In the genomic region with DNA sequence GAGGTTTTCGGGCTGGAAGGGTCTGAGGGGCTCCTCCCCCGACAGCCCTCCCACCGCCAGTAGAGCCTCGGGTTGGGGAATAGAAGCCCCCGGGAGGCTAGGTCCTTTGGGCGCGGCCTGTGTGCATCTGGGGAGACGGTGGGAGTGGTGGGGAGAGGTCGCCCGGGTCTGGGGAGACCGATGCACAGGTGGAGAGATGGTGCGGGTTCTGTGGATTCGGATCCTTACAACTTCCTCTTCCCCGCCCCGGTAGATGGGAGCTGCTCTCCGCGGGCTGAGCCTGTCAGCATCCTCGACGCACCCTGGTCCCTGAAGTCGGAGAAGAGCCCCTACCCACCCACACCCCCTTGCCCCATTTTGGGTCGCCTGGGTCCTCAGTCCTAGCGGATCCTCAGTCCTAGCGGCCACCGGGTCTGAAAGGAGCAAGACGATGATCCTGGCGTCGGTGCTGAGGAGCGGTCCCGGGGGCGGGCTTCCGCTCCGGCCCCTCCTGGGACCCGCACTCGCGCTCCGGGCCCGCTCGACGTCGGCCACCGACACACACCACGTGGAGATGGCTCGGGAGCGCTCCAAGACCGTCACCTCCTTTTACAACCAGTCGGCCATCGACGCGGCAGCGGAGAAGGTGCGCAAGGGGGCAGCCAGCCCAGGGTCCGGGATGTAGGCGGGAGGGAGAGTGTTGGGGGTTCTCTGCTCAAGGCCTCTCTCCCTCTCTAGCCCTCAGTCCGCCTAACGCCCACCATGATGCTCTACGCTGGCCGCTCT, we compare ENCODE assay signal across 8 cellular contexts. TPM values are rescaled to one million over a fixed set of nuclear protein-coding genes. Genes with fewer than 3 reads are reported as not detected.
DNase-seq lines count a peak whose midpoint lies in the region; ATAC-seq, FAIRE-seq and TF ChIP-seq lines count a peak whose summit lies in the region.

No MANE protein-coding gene starts in this region.

- H3K36me3 ChIP-seq in K562 (ENCODE audit: control insufficient read depth, insufficient read depth, low read length): peaks cover 44% of the 10 kb centered on the region; the same call in 2 of the 3 replicates
- peaks cover 0 to 14% (median 1%) of the 10 kb centered on the region in 4 donors for H3K36me3 ChIP-seq in right lobe of liver
- H3K36me3 ChIP-seq in transverse colon: peaks cover 0 to 5% (median 3%) of the 10 kb centered on the region in 4 donors

- peak overlapping the region; percentile 99; the same call in 1 of the 2 replicates for H2AFZ ChIP-seq in K562 (ENCODE audit: low read depth, low read length)

- TF ChIP-seq POLR2A in K562 (conservative IDR thresholded peaks at IDR 0.05) (no peak), right lobe of liver (IDR thresholded peaks at IDR 0.05) (no peak), transverse colon (IDR thresholded peaks at IDR 0.05) (no peak)

- TF ChIP-seq RAD21 in K562 (CRISPR knock-in tag; conservative IDR thresholded peaks at IDR 0.05 in 1 of 2, IDR thresholded peaks at IDR 0.05 in 1 of 2): no peak

- CTCF ChIA-PET in K562 (lab: Yijun Ruan, JAX; ENCODE audit: low intra/inter-chr PET ratio): no interaction called here

- WGBS in K562 (ENCODE audit: insufficient coverage, low coverage, missing lambda C conversion rate): 69% methylated on average over 33 of the region's 57 CpGs
- WGBS in right lobe of liver (ENCODE audit: insufficient coverage, low coverage, low lambda C conversion rate, missing lambda C conversion rate): 44% methylated on average over 5 of the region's 57 CpGs
- 55 to 96% methylated on average over 4 to 32 of the region's 57 CpGs for WGBS in transverse colon (ENCODE audit: low coverage in 1 of 2), 2 donors

- no peaks in the 10 kb centered on the region for H3K27me3 ChIP-seq in K562 (ENCODE audit: control insufficient read depth in 2 of 2, insufficient read depth in 2 of 2, low read length in 2 of 2)
- no peaks in the 10 kb centered on the region for H3K27me3 ChIP-seq in right lobe of liver
- H3K27me3 ChIP-seq in transverse colon: no peaks in the 10 kb centered on the region

- no peak for DNase-seq in activated T-cell treated with anti-CD3 and anti-CD28 coated beads, Interleukin-2, amount 50 U/mL, for 24 hours
- no peak for DNase-seq in activated T-cell treated with anti-CD3 and anti-CD28 coated beads, Interleukin-2, amount 50 U/mL, for 1 hour
- no peak for DNase-seq in K562 (ENCODE audit: extremely low read depth in 1 of 4, low spot score in 3 of 4)
- DNase-seq in right lobe of liver: no peak
- DNase-seq in transverse colon: no peak
- no peak for DNase-seq in HK-2 (ENCODE audit: unreplicated experiment)
- DNase-seq in NCI-H526 (lab: John Stamatoyannopoulos, UW): no peak

- ATAC-seq in K562 (no peak; the same call in 2 of the 3 replicates), right lobe of liver (no peak), GM19467 (IDR thresholded peaks at IDR 0.05; ENCODE audit: unreplicated experiment) (no peak)

- peaks cover 13% of the 10 kb centered on the region for H3K79me2 ChIP-seq in K562 (ENCODE audit: control insufficient read depth, insufficient read depth, low read length)

- peak overlapping the region; percentile 84 for H3K27ac Mint-ChIP-seq in activated T-cell treated with anti-CD3 and anti-CD28 coated beads, Interleukin-2, amount 50 U/mL, for 24 hours

- H3K9me1 ChIP-seq in K562 (ENCODE audit: control insufficient read depth, insufficient read depth, low read length): no peaks in the 10 kb centered on the region

- TF ChIP-seq CTCF in K562 (IDR thresholded peaks at IDR 0.05 in 2 of 3, conservative IDR thresholded peaks at IDR 0.05 in 1 of 3; ENCODE audit: insufficient read depth in 2 of 3, low read depth in 1 of 3, low read length in 3 of 3): no peak
- no peak for TF ChIP-seq CTCF in right lobe of liver (IDR thresholded peaks at IDR 0.05)
- TF ChIP-seq CTCF in transverse colon (IDR thresholded peaks at IDR 0.05): no peak

- H3K4me3 ChIP-seq in K562 (peak overlapping the region; percentile 98), right lobe of liver (peak overlapping the region; percentile 70 to 97 (median 95)), transverse colon (peak overlapping the region; percentile 72 to 98 (median 91))

- peak overlapping the region; percentile 76 for H3K4me3 Mint-ChIP-seq in activated T-cell treated with anti-CD3 and anti-CD28 coated beads, Interleukin-2, amount 50 U/mL, for 24 hours

- in situ Hi-C loops in K562 (cut with MboI) (no loop called here), transverse colon (cut with MboI; ENCODE audit: low pct_ligation_motif_present in 1 of 4, low pct_unique_long_range_greater_than_20kb in 1 of 4, low sequenced_read_pairs in 3 of 4) (no loop called here)

- POLR2A ChIA-PET in K562 (lab: Yijun Ruan, JAX): interaction anchor here (0.7 kb wide), 1 partner anchor 8 kb away, joined by 3 read pairs; the partner anchor contains the start of gene KAT8

- H3K27ac ChIP-seq in K562 (ENCODE audit: extremely low read depth, low read depth, low read length) (peak overlapping the region; percentile 61; the same call in 1 of the 3 replicates), right lobe of liver (peak overlapping the region; percentile 90 to 96 (median 91)), transverse colon (peak overlapping the region; percentile 86 to 94 (median 92))

- FAIRE-seq in K562 (lab: Jason Lieb, UNC): no peak

- peak overlapping the region; percentile 87 to 93 for H3K9ac ChIP-seq in K562 (ENCODE audit: insufficient read depth in 1 of 2, low read depth in 2 of 2, low read length in 2 of 2)

- TF ChIP-seq EP300 in K562 (IDR thresholded peaks at IDR 0.05; ENCODE audit: low read length): no peak
- no peak for TF ChIP-seq EP300 in transverse colon (IDR thresholded peaks at IDR 0.05; ENCODE audit: low read depth)

- intact Hi-C loops in K562 (cut with micrococcal nuclease) (loop anchor here (5.0 kb wide), 1 partner anchor 33 kb away; no protein-coding TSS in a partner anchor), right lobe of liver (cut with DNase I) (no loop called here), transverse colon (cut with DNase I; ENCODE audit: low total_unique reads) (no loop called here)

- H3K9me3 ChIP-seq in K562 (replicated peaks; ENCODE audit: control insufficient read depth, insufficient read depth, low read depth, low read length) (no peaks in the 10 kb centered on the region), right lobe of liver (no peaks in the 10 kb centered on the region), transverse colon (no peaks in the 10 kb centered on the region)

- H3K4me1 Mint-ChIP-seq in activated T-cell treated with anti-CD3 and anti-CD28 coated beads, Interleukin-2, amount 50 U/mL, for 24 hours (ENCODE audit: low read depth): peaks cover 38% of the 10 kb centered on the region

- TSS peak; percentile 55 for BruUV-seq in K562 (replicated peaks; lab: Mats Ljungman, UMichigan)

- H3K9me3 Mint-ChIP-seq in activated T-cell treated with anti-CD3 and anti-CD28 coated beads, Interleukin-2, amount 50 U/mL, for 24 hours: no peaks in the 10 kb centered on the region

- no peaks in the 10 kb centered on the region; the same call in 1 of the 2 replicates for H4K20me1 ChIP-seq in K562 (replicated peaks; ENCODE audit: control insufficient read depth, insufficient read depth, low read length)

- no peaks in the 10 kb centered on the region for H3K27me3 Mint-ChIP-seq in activated T-cell treated with anti-CD3 and anti-CD28 coated beads, Interleukin-2, amount 50 U/mL, for 24 hours

- peak overlapping the region; percentile 81 for H3K4me2 ChIP-seq in K562 (ENCODE audit: insufficient read depth, low read length)

- peaks cover 39% of the 10 kb centered on the region for H3K36me3 Mint-ChIP-seq in activated T-cell treated with anti-CD3 and anti-CD28 coated beads, Interleukin-2, amount 50 U/mL, for 24 hours (ENCODE audit: low read depth)

- H3K4me1 ChIP-seq in K562 (replicated peaks in 1 of 2; ENCODE audit: control insufficient read depth in 2 of 2, insufficient read depth in 2 of 2, low read length in 2 of 2) (peaks cover 8 to 36% of the 10 kb centered on the region in 2 experiments), right lobe of liver (peaks cover 0 to 59% (median 20%) of the 10 kb centered on the region in 4 donors), transverse colon (peaks cover 3 to 38% (median 26%) of the 10 kb centered on the region in 4 donors)

RNA-seq across cellular contexts. Expression of gene BCKDK, which starts 0.8 kb away (rescaled TPM):
- 17.8 and 57.4 TPM in 2 replicates for total RNA-seq in K562 (2011; cell fraction: chromatin; rRNA removed; ENCODE audit: low replicate concordance)
- 36.7 and 44.2 TPM in 2 replicates for total RNA-seq in K562 (2011; cell fraction: nucleolus; rRNA removed)
- total RNA-seq in K562 (2011; cell fraction: nucleoplasm; rRNA removed): 21.8 and 24.5 TPM in 2 replicates
- total RNA-seq in K562 (2014; rRNA removed) (29.1 and 36.4 TPM in 2 replicates), K562 (2014; rRNA removed; fragmentation: Illumina TruSeq; extraction: Trizol) (6.0 and 9.0 TPM in 2 replicates), K562 (2015; rRNA removed; fragmentation: Illumina TruSeq; extraction: Trizol) (10.8 and 11.7 TPM in 2 replicates), K562 (2021) (33.1 and 34.8 TPM in 2 replicates), right lobe of liver (10 to 100 TPM; 34.8 to 61.5 (median 41.8) TPM), transverse colon (10 to 100 TPM; 46.8 to 56.5 (median 51.3) TPM)
- polyA plus RNA-seq in K562 (2011; rRNA removed) (13.1 and 23.5 TPM in 2 replicates), K562 (2014; fragmentation: Illumina TruSeq; extraction: Trizol) (22.4 and 29.2 TPM in 2 replicates), K562 (2014; fragmentation: Nextera tagmentation; extraction: Ambion mirVana) (1 to 10 TPM in 1 of 2 experiments, under 1 TPM in 1; 0.58 to 1.5 TPM), K562 (2014; rRNA removed) (25.1 and 27.1 TPM in 2 replicates)
- polyA plus RNA-seq in K562 (2011; cell fraction: cytosol; rRNA removed): 16.2 and 36.5 TPM in 2 replicates
- 62.9 and 85.4 TPM in 2 replicates for polyA plus RNA-seq in K562 (2011; cell fraction: nucleus; rRNA removed)
- 24.6 and 34.3 TPM in 2 replicates for polyA plus RNA-seq in K562 (2012)
- polyA minus RNA-seq in K562 (2011; rRNA and poly(A)+ RNA removed): 9.3 and 10.0 TPM in 2 replicates
- polyA minus RNA-seq in K562 (2011; cell fraction: cytosol; rRNA and poly(A)+ RNA removed): 16.1 and 18.6 TPM in 2 replicates
- polyA minus RNA-seq in K562 (2011; cell fraction: nucleus; rRNA and poly(A)+ RNA removed): 29.1 and 36.5 TPM in 2 replicates

RNA-seq across cellular contexts. Expression of gene KAT8, which starts 8.5 kb away (rescaled TPM):
- total RNA-seq in K562 (2011; cell fraction: chromatin; rRNA removed; ENCODE audit: low replicate concordance): 101 and 172 TPM in 2 replicates
- total RNA-seq in K562 (2011; cell fraction: nucleolus; rRNA removed): 101 and 113 TPM in 2 replicates
- total RNA-seq in K562 (2011; cell fraction: nucleoplasm; rRNA removed): 112 and 119 TPM in 2 replicates
- total RNA-seq in K562 (2014; rRNA removed) (76.4 and 79.5 TPM in 2 replicates), K562 (2014; rRNA removed; fragmentation: Illumina TruSeq; extraction: Trizol) (55.2 and 58.0 TPM in 2 replicates), K562 (2015; rRNA removed; fragmentation: Illumina TruSeq; extraction: Trizol) (64.7 and 70.0 TPM in 2 replicates), K562 (2021) (78.8 and 85.4 TPM in 2 replicates), right lobe of liver (10 to 100 TPM; 20.4 to 29.9 (median 25.2) TPM), transverse colon (10 to 100 TPM; 61.0 to 93.5 (median 62.1) TPM)
- polyA plus RNA-seq in K562 (2011; rRNA removed) (97.8 and 98.5 TPM in 2 replicates), K562 (2014; fragmentation: Illumina TruSeq; extraction: Trizol) (77.7 and 80.0 TPM in 2 replicates), K562 (2014; fragmentation: Nextera tagmentation; extraction: Ambion mirVana) (10 to 100 TPM; 10.0 to 12.3 TPM), K562 (2014; rRNA removed) (85.8 and 92.9 TPM in 2 replicates)
- polyA plus RNA-seq in K562 (2011; cell fraction: cytosol; rRNA removed): 95.2 and 96.8 TPM in 2 replicates
- polyA plus RNA-seq in K562 (2011; cell fraction: nucleus; rRNA removed): 146 and 150 TPM in 2 replicates
- polyA plus RNA-seq in K562 (2012): 51.8 and 72.0 TPM in 2 replicates
- 65.0 and 72.0 TPM in 2 replicates for polyA minus RNA-seq in K562 (2011; rRNA and poly(A)+ RNA removed)
- polyA minus RNA-seq in K562 (2011; cell fraction: cytosol; rRNA and poly(A)+ RNA removed): 35.7 and 42.9 TPM in 2 replicates
- polyA minus RNA-seq in K562 (2011; cell fraction: nucleus; rRNA and poly(A)+ RNA removed): 26.0 and 35.5 TPM in 2 replicates

RNA-seq across cellular contexts. Expression of gene VKORC1, which starts 14.4 kb away (rescaled TPM):
- total RNA-seq in K562 (2011; cell fraction: chromatin; rRNA removed; ENCODE audit: low replicate concordance): 51.0 and 124 TPM in 2 replicates
- 125 and 158 TPM in 2 replicates for total RNA-seq in K562 (2011; cell fraction: nucleolus; rRNA removed)
- 125 and 133 TPM in 2 replicates for total RNA-seq in K562 (2011; cell fraction: nucleoplasm; rRNA removed)
- total RNA-seq in K562 (2014; rRNA removed): 68.1 and 83.3 TPM in 2 replicates
- 28.8 and 32.1 TPM in 2 replicates for total RNA-seq in K562 (2014; rRNA removed; fragmentation: Illumina TruSeq; extraction: Trizol)
- total RNA-seq in K562 (2015; rRNA removed; fragmentation: Illumina TruSeq; extraction: Trizol): 36.1 and 37.2 TPM in 2 replicates
- 62.1 and 66.1 TPM in 2 replicates for total RNA-seq in K562 (2021)
- 119 and 164 TPM in 2 replicates for polyA plus RNA-seq in K562 (2011; rRNA removed)
- polyA plus RNA-seq in K562 (2011; cell fraction: cytosol; rRNA removed): 399 and 484 TPM in 2 replicates
- polyA plus RNA-seq in K562 (2011; cell fraction: nucleus; rRNA removed): 102 and 144 TPM in 2 replicates
- 97.9 and 107 TPM in 2 replicates for polyA plus RNA-seq in K562 (2012)
- 70.3 and 79.1 TPM in 2 replicates for polyA plus RNA-seq in K562 (2014; fragmentation: Illumina TruSeq; extraction: Trizol)
- 10 to 100 TPM; 30.0 to 47.3 TPM for polyA plus RNA-seq in K562 (2014; fragmentation: Nextera tagmentation; extraction: Ambion mirVana)
- polyA plus RNA-seq in K562 (2014; rRNA removed): 112 and 121 TPM in 2 replicates
- 83.5 and 88.3 TPM in 2 replicates for polyA minus RNA-seq in K562 (2011; rRNA and poly(A)+ RNA removed)
- 42.0 and 44.3 TPM in 2 replicates for polyA minus RNA-seq in K562 (2011; cell fraction: cytosol; rRNA and poly(A)+ RNA removed)
- polyA minus RNA-seq in K562 (2011; cell fraction: nucleus; rRNA and poly(A)+ RNA removed): 18.0 and 29.5 TPM in 2 replicates
- total RNA-seq in right lobe of liver: 100 to 1,000 TPM; 102 to 297 (median 199) TPM
- 10 to 100 TPM; 29.5 to 89.0 (median 72.0) TPM for total RNA-seq in transverse colon

RNA-seq across cellular contexts. Expression of gene PRSS53, which starts 20.2 kb away (rescaled TPM):
- total RNA-seq in K562 (2011; cell fraction: chromatin; rRNA removed; ENCODE audit: low replicate concordance): 11.2 and 29.6 TPM in 2 replicates
- 16.2 and 17.5 TPM in 2 replicates for total RNA-seq in K562 (2011; cell fraction: nucleolus; rRNA removed)
- 15.5 and 16.0 TPM in 2 replicates for total RNA-seq in K562 (2011; cell fraction: nucleoplasm; rRNA removed)
- 0.78 and 1.1 TPM in 2 replicates for total RNA-seq in K562 (2014; rRNA removed)
- 0.16 and 0.40 TPM in 2 replicates for total RNA-seq in K562 (2014; rRNA removed; fragmentation: Illumina TruSeq; extraction: Trizol)
- total RNA-seq in K562 (2015; rRNA removed; fragmentation: Illumina TruSeq; extraction: Trizol): 0.43 and 0.57 TPM in 2 replicates
- 0.85 and 1.3 TPM in 2 replicates for total RNA-seq in K562 (2021)
- 0.78 and 1.9 TPM in 2 replicates for polyA plus RNA-seq in K562 (2011; rRNA removed)
- polyA plus RNA-seq in K562 (2011; cell fraction: cytosol; rRNA removed): 0.51 and 1.0 TPM in 2 replicates
- polyA plus RNA-seq in K562 (2011; cell fraction: nucleus; rRNA removed): 23.4 and 25.9 TPM in 2 replicates
- 1.2 and 4.1 TPM in 2 replicates for polyA plus RNA-seq in K562 (2012)
- 0.45 and 0.69 TPM in 2 replicates for polyA plus RNA-seq in K562 (2014; fragmentation: Illumina TruSeq; extraction: Trizol)
- not detected for polyA plus RNA-seq in K562 (2014; fragmentation: Nextera tagmentation; extraction: Ambion mirVana)
- polyA plus RNA-seq in K562 (2014; rRNA removed): 1.7 and 1.9 TPM in 2 replicates
- polyA minus RNA-seq in K562 (2011; rRNA and poly(A)+ RNA removed): 0.63 and 0.78 TPM in 2 replicates
- polyA minus RNA-seq in K562 (2011; cell fraction: cytosol; rRNA and poly(A)+ RNA removed): 0.27 and 0.29 TPM in 2 replicates
- 4.4 and 6.1 TPM in 2 replicates for polyA minus RNA-seq in K562 (2011; cell fraction: nucleus; rRNA and poly(A)+ RNA removed)
- total RNA-seq in right lobe of liver: 10 to 100 TPM in 1 of 6 experiments, 1 to 10 TPM in 5; 2.3 to 14.8 (median 3.9) TPM
- total RNA-seq in transverse colon: 1 to 10 TPM; 1.1 to 5.2 (median 3.1) TPM

RNA-seq across cellular contexts. Expression of gene PRSS8, which starts 26.6 kb away (rescaled TPM):
- total RNA-seq in K562 (2011; cell fraction: chromatin; rRNA removed; ENCODE audit: low replicate concordance): 0.95 and 3.2 TPM in 2 replicates
- 3.7 and 4.5 TPM in 2 replicates for total RNA-seq in K562 (2011; cell fraction: nucleolus; rRNA removed)
- 3.0 and 4.4 TPM in 2 replicates for total RNA-seq in K562 (2011; cell fraction: nucleoplasm; rRNA removed)
- total RNA-seq in K562 (2014; rRNA removed) (1.7 and 2.4 TPM in 2 replicates), K562 (2014; rRNA removed; fragmentation: Illumina TruSeq; extraction: Trizol) (0.32 and 0.69 TPM in 2 replicates), K562 (2015; rRNA removed; fragmentation: Illumina TruSeq; extraction: Trizol) (0.72 and 0.83 TPM in 2 replicates), K562 (2021) (3.0 and 3.9 TPM in 2 replicates), right lobe of liver (10 to 100 TPM in 4 of 6 experiments, 1 to 10 TPM in 2; 5.6 to 20.0 (median 13.1) TPM), transverse colon (100 to 1,000 TPM; 101 to 510 (median 372) TPM)
- polyA plus RNA-seq in K562 (2011; rRNA removed) (0.77 and 7.6 TPM in 2 replicates), K562 (2014; fragmentation: Illumina TruSeq; extraction: Trizol) (2.7 and 4.5 TPM in 2 replicates), K562 (2014; fragmentation: Nextera tagmentation; extraction: Ambion mirVana) (under 1 TPM in 1 of 2 experiments, not detected in 1; 0.25 TPM), K562 (2014; rRNA removed) (3.1 and 6.3 TPM in 2 replicates)
- 5.3 and 9.1 TPM in 2 replicates for polyA plus RNA-seq in K562 (2011; cell fraction: cytosol; rRNA removed)
- 2.3 and 8.3 TPM in 2 replicates for polyA plus RNA-seq in K562 (2011; cell fraction: nucleus; rRNA removed)
- polyA plus RNA-seq in K562 (2012): 2.0 and 21.4 TPM in 2 replicates
- 0.60 and 1.4 TPM in 2 replicates for polyA minus RNA-seq in K562 (2011; rRNA and poly(A)+ RNA removed)
- polyA minus RNA-seq in K562 (2011; cell fraction: cytosol; rRNA and poly(A)+ RNA removed): 2.3 and 4.6 TPM in 2 replicates
- 0.40 and 3.3 TPM in 2 replicates for polyA minus RNA-seq in K562 (2011; cell fraction: nucleus; rRNA and poly(A)+ RNA removed)
